In the genomic region with DNA sequence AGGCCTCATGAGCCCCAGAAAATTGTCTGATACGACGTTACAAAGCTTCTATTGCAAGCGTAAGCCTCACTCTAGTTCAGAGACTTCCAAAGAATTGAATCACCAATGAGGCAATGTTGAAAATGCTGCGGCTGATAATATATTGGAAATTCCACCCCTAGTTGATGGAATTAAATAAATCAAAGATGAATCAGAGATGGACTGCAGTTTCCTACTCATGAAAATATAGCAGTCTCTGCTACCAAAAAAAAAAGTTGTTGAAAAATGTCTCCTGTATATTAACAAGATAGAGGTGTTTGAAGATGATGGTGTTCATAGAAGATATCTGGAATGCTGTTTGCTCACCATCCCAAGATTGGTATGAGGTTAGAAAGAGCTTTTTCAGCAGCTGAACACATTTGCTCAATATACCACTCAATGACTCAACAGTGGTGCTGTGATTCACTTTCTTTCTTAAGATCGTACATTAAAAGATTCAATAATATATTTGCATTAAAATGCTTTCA, we compare ENCODE assay signal across 1 cellular context.
TF ChIP-seq lines count a peak whose summit lies in the region.

No MANE protein-coding gene starts in this region.

TF ChIP-seq in WTC11, 78 proteins besides CTCF, POLR2A, EP300 and RAD21 (continued from another document):
- TF ChIP-seq, protein P1, sequence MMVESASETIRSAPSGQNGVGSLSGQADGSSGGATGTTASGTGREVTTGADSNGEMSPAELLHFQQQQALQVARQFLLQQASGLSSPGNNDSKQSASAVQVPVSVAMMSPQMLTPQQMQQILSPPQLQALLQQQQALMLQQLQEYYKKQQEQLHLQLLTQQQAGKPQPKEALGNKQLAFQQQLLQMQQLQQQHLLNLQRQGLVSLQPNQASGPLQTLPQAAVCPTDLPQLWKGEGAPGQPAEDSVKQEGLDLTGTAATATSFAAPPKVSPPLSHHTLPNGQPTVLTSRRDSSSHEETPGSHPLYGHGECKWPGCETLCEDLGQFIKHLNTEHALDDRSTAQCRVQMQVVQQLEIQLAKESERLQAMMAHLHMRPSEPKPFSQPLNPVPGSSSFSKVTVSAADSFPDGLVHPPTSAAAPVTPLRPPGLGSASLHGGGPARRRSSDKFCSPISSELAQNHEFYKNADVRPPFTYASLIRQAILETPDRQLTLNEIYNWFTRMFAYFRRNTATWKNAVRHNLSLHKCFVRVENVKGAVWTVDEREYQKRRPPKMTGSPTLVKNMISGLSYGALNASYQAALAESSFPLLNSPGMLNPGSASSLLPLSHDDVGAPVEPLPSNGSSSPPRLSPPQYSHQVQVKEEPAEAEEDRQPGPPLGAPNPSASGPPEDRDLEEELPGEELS (CRISPR knock-in tag; IDR thresholded peaks at IDR 0.05): no peak
- no peak for TF ChIP-seq NFYB (CRISPR knock-in tag; conservative IDR thresholded peaks at IDR 0.05; ENCODE audit: low read depth)
- TF ChIP-seq ZBTB43 (CRISPR knock-in tag; IDR thresholded peaks at IDR 0.05): no peak
- no peak for TF ChIP-seq USF1 (CRISPR knock-in tag; IDR thresholded peaks at IDR 0.05)
- no peak for TF ChIP-seq GRHL2 (CRISPR knock-in tag; IDR thresholded peaks at IDR 0.05; ENCODE audit: insufficient replicate concordance, severe bottlenecking)
- TF ChIP-seq, protein P2, sequence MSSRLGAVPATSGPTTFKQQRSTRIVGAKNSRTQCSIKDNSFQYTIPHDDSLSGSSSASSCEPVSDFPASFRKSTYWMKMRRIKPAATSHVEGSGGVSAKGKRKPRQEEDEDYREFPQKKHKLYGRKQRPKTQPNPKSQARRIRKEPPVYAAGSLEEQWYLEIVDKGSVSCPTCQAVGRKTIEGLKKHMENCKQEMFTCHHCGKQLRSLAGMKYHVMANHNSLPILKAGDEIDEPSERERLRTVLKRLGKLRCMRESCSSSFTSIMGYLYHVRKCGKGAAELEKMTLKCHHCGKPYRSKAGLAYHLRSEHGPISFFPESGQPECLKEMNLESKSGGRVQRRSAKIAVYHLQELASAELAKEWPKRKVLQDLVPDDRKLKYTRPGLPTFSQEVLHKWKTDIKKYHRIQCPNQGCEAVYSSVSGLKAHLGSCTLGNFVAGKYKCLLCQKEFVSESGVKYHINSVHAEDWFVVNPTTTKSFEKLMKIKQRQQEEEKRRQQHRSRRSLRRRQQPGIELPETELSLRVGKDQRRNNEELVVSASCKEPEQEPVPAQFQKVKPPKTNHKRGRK (CRISPR knock-in tag; IDR thresholded peaks at IDR 0.05; ENCODE audit: borderline replicate concordance): no peak
- no peak for TF ChIP-seq ZNF232 (CRISPR knock-in tag; IDR thresholded peaks at IDR 0.05)
- no peak for TF ChIP-seq SMAD3 (CRISPR knock-in tag; IDR thresholded peaks at IDR 0.05; ENCODE audit: borderline replicate concordance)
- TF ChIP-seq ZNF423 (CRISPR knock-in tag; IDR thresholded peaks at IDR 0.05): no peak
- TF ChIP-seq, protein P3, sequence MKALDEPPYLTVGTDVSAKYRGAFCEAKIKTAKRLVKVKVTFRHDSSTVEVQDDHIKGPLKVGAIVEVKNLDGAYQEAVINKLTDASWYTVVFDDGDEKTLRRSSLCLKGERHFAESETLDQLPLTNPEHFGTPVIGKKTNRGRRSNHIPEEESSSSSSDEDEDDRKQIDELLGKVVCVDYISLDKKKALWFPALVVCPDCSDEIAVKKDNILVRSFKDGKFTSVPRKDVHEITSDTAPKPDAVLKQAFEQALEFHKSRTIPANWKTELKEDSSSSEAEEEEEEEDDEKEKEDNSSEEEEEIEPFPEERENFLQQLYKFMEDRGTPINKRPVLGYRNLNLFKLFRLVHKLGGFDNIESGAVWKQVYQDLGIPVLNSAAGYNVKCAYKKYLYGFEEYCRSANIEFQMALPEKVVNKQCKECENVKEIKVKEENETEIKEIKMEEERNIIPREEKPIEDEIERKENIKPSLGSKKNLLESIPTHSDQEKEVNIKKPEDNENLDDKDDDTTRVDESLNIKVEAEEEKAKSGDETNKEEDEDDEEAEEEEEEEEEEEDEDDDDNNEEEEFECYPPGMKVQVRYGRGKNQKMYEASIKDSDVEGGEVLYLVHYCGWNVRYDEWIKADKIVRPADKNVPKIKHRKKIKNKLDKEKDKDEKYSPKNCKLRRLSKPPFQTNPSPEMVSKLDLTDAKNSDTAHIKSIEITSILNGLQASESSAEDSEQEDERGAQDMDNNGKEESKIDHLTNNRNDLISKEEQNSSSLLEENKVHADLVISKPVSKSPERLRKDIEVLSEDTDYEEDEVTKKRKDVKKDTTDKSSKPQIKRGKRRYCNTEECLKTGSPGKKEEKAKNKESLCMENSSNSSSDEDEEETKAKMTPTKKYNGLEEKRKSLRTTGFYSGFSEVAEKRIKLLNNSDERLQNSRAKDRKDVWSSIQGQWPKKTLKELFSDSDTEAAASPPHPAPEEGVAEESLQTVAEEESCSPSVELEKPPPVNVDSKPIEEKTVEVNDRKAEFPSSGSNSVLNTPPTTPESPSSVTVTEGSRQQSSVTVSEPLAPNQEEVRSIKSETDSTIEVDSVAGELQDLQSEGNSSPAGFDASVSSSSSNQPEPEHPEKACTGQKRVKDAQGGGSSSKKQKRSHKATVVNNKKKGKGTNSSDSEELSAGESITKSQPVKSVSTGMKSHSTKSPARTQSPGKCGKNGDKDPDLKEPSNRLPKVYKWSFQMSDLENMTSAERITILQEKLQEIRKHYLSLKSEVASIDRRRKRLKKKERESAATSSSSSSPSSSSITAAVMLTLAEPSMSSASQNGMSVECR (CRISPR knock-in tag; IDR thresholded peaks at IDR 0.05; ENCODE audit: borderline replicate concordance): no peak
- no peak for TF ChIP-seq ZNF396 (CRISPR knock-in tag; IDR thresholded peaks at IDR 0.05; ENCODE audit: borderline replicate concordance)
- no peak for TF ChIP-seq ETV6 (CRISPR knock-in tag; IDR thresholded peaks at IDR 0.05)
- no peak for TF ChIP-seq ATF1 (CRISPR knock-in tag; IDR thresholded peaks at IDR 0.05)
- TF ChIP-seq TP53 (CRISPR knock-in tag; IDR thresholded peaks at IDR 0.05): no peak
